1 cellular context compared by ENCODE assay signal in the genomic region with DNA sequence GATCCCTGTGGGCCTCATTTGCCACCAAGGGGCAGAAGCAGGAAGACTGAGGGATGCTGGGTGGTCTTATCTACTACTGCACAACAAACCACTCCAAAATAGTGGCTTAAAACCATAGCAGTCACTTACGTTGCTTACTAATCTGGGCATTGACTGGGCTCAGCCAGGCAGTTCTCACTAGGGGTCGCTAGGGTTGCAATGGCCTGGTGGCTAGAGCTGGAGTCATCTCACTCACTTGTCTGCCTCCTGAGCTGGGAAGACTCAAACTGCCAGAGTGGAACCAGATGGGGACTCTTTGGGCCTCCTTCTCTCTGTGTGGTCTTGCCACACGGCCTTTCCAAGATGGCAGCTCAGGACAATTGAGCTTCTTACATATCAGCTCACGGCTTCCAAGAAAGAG.
TF ChIP-seq lines count a peak whose summit lies in the region.

No MANE protein-coding gene starts in this region.

TF ChIP-seq in H1, 55 proteins besides CTCF, POLR2A, EP300 and RAD21 (continued from another document):
- TF ChIP-seq CBX8 (IDR thresholded peaks at IDR 0.05; ENCODE audit: borderline replicate concordance, low read depth, low read length) (no peak), RFX5 (IDR thresholded peaks at IDR 0.05; ENCODE audit: borderline replicate concordance, low read depth, low read length) (no peak), ASH2L (IDR thresholded peaks at IDR 0.05; ENCODE audit: low read length) (no peak), SRF (IDR thresholded peaks at IDR 0.05; ENCODE audit: low read depth, low read length) (no peak)
